12 cellular contexts compared by ENCODE assay signal in the genomic region with DNA sequence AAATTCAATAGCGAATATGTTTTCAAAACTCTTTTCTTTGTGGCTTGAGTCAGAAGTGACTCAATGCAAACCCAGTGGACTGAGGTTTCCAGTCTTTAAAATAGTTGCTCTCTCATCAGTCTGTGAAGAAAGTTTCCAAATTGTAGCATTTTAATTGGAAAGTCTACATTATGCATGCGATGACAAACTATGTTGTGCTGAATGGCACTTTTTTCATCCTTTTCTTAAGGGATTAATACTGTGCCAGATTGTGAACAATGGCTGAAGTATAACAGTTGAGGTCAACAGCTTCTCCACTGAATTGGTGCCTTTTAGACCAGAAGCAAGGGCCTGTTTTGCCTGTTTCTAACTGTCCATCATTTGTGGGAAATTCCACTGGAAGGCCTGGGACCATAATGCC.
DNase-seq lines count a peak whose midpoint lies in the region; ATAC-seq lines count a peak whose summit lies in the region.
"Had no signal": no experiment of that assay in that cellular context is flagged by ENCODE, and none has a peak within 500 bp of the region (broad histone marks: within the 10 kb centered on the region; RNA-seq: fewer than 3 reads in every experiment).

No MANE protein-coding gene starts in this region.

- peaks cover 0 to 4% (median 0%) of the 10 kb centered on the region in 5 donors for H3K36me3 ChIP-seq in subcutaneous abdominal adipose tissue (ENCODE audit: control insufficient read depth in 5 of 5, insufficient read depth in 5 of 5, low read length in 5 of 5)
- H3K36me3 ChIP-seq: BE2C, uterus had no signal

- no peaks in the 10 kb centered on the region for H3K9me3 ChIP-seq in subcutaneous abdominal adipose tissue (ENCODE audit: control insufficient read depth in 5 of 5, low read length in 5 of 5)
- H3K9me3 ChIP-seq: BE2C, uterus had no signal

- intact Hi-C loops in activated T-helper 1 cell treated with anti-CD3 and anti-CD28 coated beads, Interleukin-12 subunit alpha, Interleukin-12 subunit beta, Interleukin-2, Interleukin-4 antibody, amounts not matched to agents 30 ng/mL and 10 ng/mL and 1 ng/mL, durations not matched to agents 14 hours and 24 hours and 36 hours (cut with micrococcal nuclease) = no loop called here

- no peaks in the 10 kb centered on the region for H3K9me3 Mint-ChIP-seq in activated naive CD4-positive, alpha-beta T cell treated with anti-CD3 and anti-CD28 coated beads, Interleukin-2, amount 50 U/mL, for 72 hours
- H3K9me3 Mint-ChIP-seq in activated naive CD4-positive, alpha-beta T cell treated with anti-CD3 and anti-CD28 coated beads, Interleukin-2, amount 10 ng/mL, durations not matched to agents 7 days and 5 days = no peaks in the 10 kb centered on the region
- H3K9me3 Mint-ChIP-seq in activated T-helper 17 cell treated with anti-CD3 and anti-CD28 coated beads, Interleukin-2, amount 50 U/mL, for 72 hours = no peaks in the 10 kb centered on the region
- H3K9me3 Mint-ChIP-seq in activated T-helper 1 cell treated with anti-CD3 and anti-CD28 coated beads, Interleukin-12 subunit alpha, Interleukin-12 subunit beta, Interleukin-2, Interleukin-4 antibody, amounts not matched to agents 30 ng/mL and 10 ng/mL and 1 ng/mL, durations not matched to agents 14 hours and 24 hours and 36 hours = no peaks in the 10 kb centered on the region

- no peaks in the 10 kb centered on the region for H3K27me3 Mint-ChIP-seq in activated naive CD4-positive, alpha-beta T cell treated with anti-CD3 and anti-CD28 coated beads, Interleukin-2, amount 10 ng/mL, durations not matched to agents 7 days and 5 days
- H3K27me3 Mint-ChIP-seq in activated T-helper 17 cell treated with anti-CD3 and anti-CD28 coated beads, Interleukin-2, amount 50 U/mL, for 72 hours = no peaks in the 10 kb centered on the region
- no peaks in the 10 kb centered on the region for H3K27me3 Mint-ChIP-seq in activated T-helper 1 cell treated with anti-CD3 and anti-CD28 coated beads, Interleukin-12 subunit alpha, Interleukin-12 subunit beta, Interleukin-2, Interleukin-4 antibody, amounts not matched to agents 30 ng/mL and 10 ng/mL and 1 ng/mL, durations not matched to agents 14 hours and 24 hours and 36 hours (ENCODE audit: insufficient read depth)

- no peak overlapping the region for H3K4me3 Mint-ChIP-seq in activated naive CD4-positive, alpha-beta T cell treated with anti-CD3 and anti-CD28 coated beads, Interleukin-2, amount 10 ng/mL, durations not matched to agents 7 days and 5 days
- H3K4me3 Mint-ChIP-seq in activated T-helper 17 cell treated with anti-CD3 and anti-CD28 coated beads, Interleukin-2, amount 50 U/mL, for 72 hours = peak overlapping the region; percentile 6
- no peak overlapping the region for H3K4me3 Mint-ChIP-seq in activated T-helper 1 cell treated with anti-CD3 and anti-CD28 coated beads, Interleukin-12 subunit alpha, Interleukin-12 subunit beta, Interleukin-2, Interleukin-4 antibody, amounts not matched to agents 30 ng/mL and 10 ng/mL and 1 ng/mL, durations not matched to agents 14 hours and 24 hours and 36 hours

- peak overlapping the region; percentile 66 for H3K27ac ChIP-seq in subcutaneous abdominal adipose tissue (ENCODE audit: low read depth, low read length)

- peaks cover 0 to 6% of the 10 kb centered on the region in 2 donors for H3K36me3 Mint-ChIP-seq in activated naive CD4-positive, alpha-beta T cell treated with anti-CD3 and anti-CD28 coated beads, Interleukin-2, amount 50 U/mL, for 72 hours
- no peaks in the 10 kb centered on the region for H3K36me3 Mint-ChIP-seq in activated naive CD4-positive, alpha-beta T cell treated with anti-CD3 and anti-CD28 coated beads, Interleukin-2, amount 10 ng/mL, durations not matched to agents 7 days and 5 days
- H3K36me3 Mint-ChIP-seq in activated T-helper 17 cell treated with anti-CD3 and anti-CD28 coated beads, Interleukin-2, amount 50 U/mL, for 72 hours (ENCODE audit: low read depth) = peaks cover 20% of the 10 kb centered on the region
- no peaks in the 10 kb centered on the region for H3K36me3 Mint-ChIP-seq in activated T-helper 1 cell treated with anti-CD3 and anti-CD28 coated beads, Interleukin-12 subunit alpha, Interleukin-12 subunit beta, Interleukin-2, Interleukin-4 antibody, amounts not matched to agents 30 ng/mL and 10 ng/mL and 1 ng/mL, durations not matched to agents 14 hours and 24 hours and 36 hours (ENCODE audit: low read depth)

- no peak overlapping the region for H3K27ac Mint-ChIP-seq in activated naive CD4-positive, alpha-beta T cell treated with anti-CD3 and anti-CD28 coated beads, Interleukin-2, amount 50 U/mL, for 72 hours
- H3K27ac Mint-ChIP-seq in activated naive CD4-positive, alpha-beta T cell treated with anti-CD3 and anti-CD28 coated beads, Interleukin-2, amount 10 ng/mL, durations not matched to agents 7 days and 5 days = no peak overlapping the region
- H3K27ac Mint-ChIP-seq in activated T-helper 17 cell treated with anti-CD3 and anti-CD28 coated beads, Interleukin-2, amount 50 U/mL, for 72 hours = peak overlapping the region; percentile 17
- no peak overlapping the region for H3K27ac Mint-ChIP-seq in activated T-helper 1 cell treated with anti-CD3 and anti-CD28 coated beads, Interleukin-12 subunit alpha, Interleukin-12 subunit beta, Interleukin-2, Interleukin-4 antibody, amounts not matched to agents 30 ng/mL and 10 ng/mL and 1 ng/mL, durations not matched to agents 14 hours and 24 hours and 36 hours

- peaks cover 7 to 18% (median 12%) of the 10 kb centered on the region in 5 donors for H3K4me1 ChIP-seq in subcutaneous abdominal adipose tissue (ENCODE audit: control insufficient read depth in 5 of 5, insufficient read depth in 5 of 5, low read length in 5 of 5)
- H3K4me1 ChIP-seq: uterus had no signal

- DNase-seq in activated naive CD4-positive, alpha-beta T cell treated with anti-CD3 and anti-CD28 coated beads, Interleukin-2, amount 50 U/mL, for 72 hours (ENCODE audit: low spot score in 2 of 2) = no peak
- no peak for DNase-seq in activated naive CD4-positive, alpha-beta T cell treated with anti-CD3 and anti-CD28 coated beads, Interleukin-2, amount 10 ng/mL, durations not matched to agents 7 days and 5 days
- DNase-seq in globus pallidus (ENCODE audit: low spot score) = peak; percentile 92
- no peak for DNase-seq in NCI-H82 treated with DMSO at 0.1 percent for 48 hours (lab: John Stamatoyannopoulos, UW; ENCODE audit: unreplicated experiment)
- no peak for DNase-seq in activated T-helper 1 cell treated with anti-CD3 and anti-CD28 coated beads, Interleukin-12 subunit alpha, Interleukin-12 subunit beta, Interleukin-2, Interleukin-4 antibody, amounts not matched to agents 30 ng/mL and 10 ng/mL and 1 ng/mL, durations not matched to agents 14 hours and 24 hours and 36 hours (ENCODE audit: low spot score)
- no peak for DNase-seq in NCI-H2171 (lab: John Stamatoyannopoulos, UW)
- DNase-seq: BE2C; NCI-H1105 treated with DMSO at 0.1 percent for 48 hours; stimulated activated CD4-positive, alpha-beta T cell treated with anti-CD3 and anti-CD28 coated beads, Interleukin-2, amount 100 ng/mL, for 48 hours; uterus had no signal

- H3K27me3 ChIP-seq in subcutaneous abdominal adipose tissue (ENCODE audit: control insufficient read depth in 5 of 5, insufficient read depth in 4 of 5, low read length in 5 of 5) = no peaks in the 10 kb centered on the region
- H3K27me3 ChIP-seq: BE2C, uterus had no signal

- no peaks in the 10 kb centered on the region for H3K4me1 Mint-ChIP-seq in activated naive CD4-positive, alpha-beta T cell treated with anti-CD3 and anti-CD28 coated beads, Interleukin-2, amount 10 ng/mL, durations not matched to agents 7 days and 5 days
- H3K4me1 Mint-ChIP-seq in activated T-helper 17 cell treated with anti-CD3 and anti-CD28 coated beads, Interleukin-2, amount 50 U/mL, for 72 hours = peaks cover 27% of the 10 kb centered on the region
- H3K4me1 Mint-ChIP-seq in activated T-helper 1 cell treated with anti-CD3 and anti-CD28 coated beads, Interleukin-12 subunit alpha, Interleukin-12 subunit beta, Interleukin-2, Interleukin-4 antibody, amounts not matched to agents 30 ng/mL and 10 ng/mL and 1 ng/mL, durations not matched to agents 14 hours and 24 hours and 36 hours (ENCODE audit: low read depth) = no peaks in the 10 kb centered on the region

- CTCF ChIA-PET in activated naive CD4-positive, alpha-beta T cell treated with anti-CD3 and anti-CD28 coated beads, Interleukin-2, amount 10 ng/mL, durations not matched to agents 7 days and 5 days (lab: Charles Lee) = no interaction called here

- no peak overlapping the region for H3K4me3 ChIP-seq in subcutaneous abdominal adipose tissue (ENCODE audit: low read depth in 1 of 5, low read length in 5 of 5)
- H3K4me3 ChIP-seq: uterus had no signal

- ATAC-seq in activated naive CD4-positive, alpha-beta T cell treated with anti-CD3 and anti-CD28 coated beads, Interleukin-2, amount 50 U/mL, for 72 hours = peak; percentile 36 to 68
- peak; percentile 80 for ATAC-seq in activated T-helper 17 cell treated with anti-CD3 and anti-CD28 coated beads, Interleukin-2, amount 50 U/mL, for 72 hours (replicated peaks)

- H3K9ac ChIP-seq in subcutaneous abdominal adipose tissue (ENCODE audit: low read length in 5 of 5) = no peak overlapping the region
